ENCODE assay signal across 18 cellular contexts in genomic region chr1:98201640-98202039, GRCh38.
A peak's percentile ranks its signal among the peaks of the same experiment; 100 is the strongest.
DNase-seq lines count a peak whose midpoint lies in the region; ATAC-seq and TF ChIP-seq lines count a peak whose summit lies in the region.
"Had no signal": no experiment of that assay in that cellular context is flagged by ENCODE, and none has a peak within 500 bp of the region (broad histone marks: within the 10 kb centered on the region; RNA-seq: fewer than 3 reads in every experiment).

No MANE protein-coding gene starts in this region.

- H3K4me2 ChIP-seq in GM23248 (ENCODE audit: unreplicated experiment): no peak overlapping the region

- H3K27ac ChIP-seq in GM23248: no peak overlapping the region
- H3K27ac ChIP-seq in testis: no peak overlapping the region
- H3K27ac ChIP-seq: SJSA1, thoracic aorta had no signal

- H2AFZ ChIP-seq in GM23248: no peak overlapping the region

- in situ Hi-C loops in GM23248 (cut with MboI): no loop called here

- no peak for ATAC-seq in GM18517 (IDR thresholded peaks at IDR 0.05; ENCODE audit: unreplicated experiment)
- ATAC-seq: activated CD4-positive, CD25-positive, alpha-beta regulatory T cell treated with anti-CD3 and anti-CD28 coated beads, Interleukin-2, amount 50 U/mL, for 24 hours; HepG2 had no signal

- H3K36me3 ChIP-seq in GM23248 (ENCODE audit: low read depth): no peaks in the 10 kb centered on the region
- H3K36me3 ChIP-seq in testis (ENCODE audit: low read depth, missing control alignments): no peaks in the 10 kb centered on the region
- H3K36me3 ChIP-seq: SJSA1, thoracic aorta had no signal

- no peaks in the 10 kb centered on the region for H3K27me3 ChIP-seq in GM23248 (replicated peaks; ENCODE audit: insufficient read depth)
- H3K27me3 ChIP-seq in testis: no peaks in the 10 kb centered on the region
- H3K27me3 ChIP-seq: SJSA1 had no signal

- H3K4me1 ChIP-seq in GM23248 (ENCODE audit: insufficient read depth) (no peaks in the 10 kb centered on the region), testis (no peaks in the 10 kb centered on the region)

- DNase-seq in GM23248 (peak; percentile 12), amniotic epithelial cell (ENCODE audit: low read depth) (peak; percentile 96), iris pigment epithelial cell (ENCODE audit: low read depth) (peak; percentile 84), testis (no peak), HuH-7 (ENCODE audit: low spot score) (no peak)
- no peak for DNase-seq in stimulated activated CD4-positive, alpha-beta T cell treated with anti-CD3 and anti-CD28 coated beads, Interleukin-2, amount 100 ng/mL, for 24 hours
- DNase-seq: amniotic stem cell; CD4-positive, CD25-positive, alpha-beta regulatory T cell; DMS79 treated with DMSO at 0.1 percent for 48 hours; NCI-H1930; NCI-H524; posterior cingulate gyrus; small intestine had no signal

- H3K4me3 ChIP-seq in GM23248: no peak overlapping the region
- H3K4me3 ChIP-seq in testis: no peak overlapping the region
- H3K4me3 ChIP-seq: SJSA1, thoracic aorta had no signal

- H3K9me3 ChIP-seq in GM23248 (ENCODE audit: low read depth) (no peaks in the 10 kb centered on the region), testis (no peaks in the 10 kb centered on the region)
- H3K9me3 ChIP-seq: SJSA1, thoracic aorta had no signal

- no peaks in the 10 kb centered on the region for H3F3A ChIP-seq in GM23248 (ENCODE audit: insufficient read depth)

- H4K20me1 ChIP-seq in GM23248 (ENCODE audit: insufficient read depth): no peaks in the 10 kb centered on the region

- no peak for TF ChIP-seq CTCF in testis (IDR thresholded peaks at IDR 0.05)

- no peaks in the 10 kb centered on the region for H3K79me2 ChIP-seq in GM23248 (ENCODE audit: insufficient read depth)

- H3K9me2 ChIP-seq in GM23248 (ENCODE audit: insufficient read depth): no peaks in the 10 kb centered on the region

- no peak for TF ChIP-seq POLR2A in testis (IDR thresholded peaks at IDR 0.05)

- intact Hi-C loops in testis (cut with DNase I; ENCODE audit: low total_unique reads): no loop called here

- H3K9ac ChIP-seq in GM23248: no peak overlapping the region

- WGBS in GM23248 (ENCODE audit: low coverage in 1 of 2, low lambda C conversion rate in 2 of 2, missing lambda C conversion rate in 2 of 2), 2 experiments: 54 to 56% methylated on average over 4 of the region's 4 CpGs
- 38 to 51% methylated on average over 4 of the region's 4 CpGs for WGBS in testis, 2 donors

Comparison
In these comparisons a context has a peak if more than half of its experiments do, and no peak if none do; other contexts are left out.
1. DNase-seq: peak in GM23248 (single experiment), amniotic epithelial cell (single experiment) and iris pigment epithelial cell (single experiment); none in testis (single experiment), HuH-7 (single experiment) and stimulated activated CD4-positive, alpha-beta T cell treated with anti-CD3 and anti-CD28 coated beads, Interleukin-2, amount 100 ng/mL, for 24 hours (0 of 2).